Comparison of ENCODE assay signal across 8 cellular contexts in the genomic region with DNA sequence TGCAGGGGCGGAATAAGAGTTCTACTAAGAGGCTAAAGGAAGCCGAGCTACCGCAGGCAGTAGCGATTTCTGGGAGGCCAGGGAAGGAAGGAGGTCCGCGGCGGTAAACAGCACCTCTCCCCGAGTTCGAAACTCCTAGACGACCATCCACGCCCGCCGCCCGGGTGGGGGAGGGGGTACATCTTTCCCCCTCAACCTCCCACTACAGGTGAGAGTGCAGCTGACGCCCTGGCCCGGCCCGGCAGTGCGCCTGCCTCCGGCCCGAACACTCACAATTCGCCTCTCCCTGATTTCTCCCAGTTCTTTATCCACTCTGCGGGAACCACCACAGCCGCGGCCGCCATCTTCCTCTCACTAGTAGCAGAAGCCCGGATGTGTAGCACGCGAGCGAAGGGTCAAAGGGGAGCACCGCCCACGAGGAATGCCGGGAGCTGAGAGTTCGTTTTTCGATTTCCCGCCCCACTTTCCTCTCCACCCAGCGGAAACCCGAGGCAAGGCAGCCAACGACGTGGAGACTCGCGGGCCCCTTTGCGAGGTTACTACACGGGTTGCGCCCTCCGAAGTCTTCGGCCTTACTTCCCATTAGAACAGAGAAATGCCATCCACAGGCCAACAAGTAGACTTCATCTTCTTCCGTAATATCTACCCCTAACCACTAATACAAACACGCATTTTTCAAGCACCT. TPM values are rescaled to one million over a fixed set of nuclear protein-coding genes. Genes with fewer than 3 reads are reported as not detected.
DNase-seq lines count a peak whose midpoint lies in the region; TF ChIP-seq lines count a peak whose summit lies in the region.

A gene with protein sequence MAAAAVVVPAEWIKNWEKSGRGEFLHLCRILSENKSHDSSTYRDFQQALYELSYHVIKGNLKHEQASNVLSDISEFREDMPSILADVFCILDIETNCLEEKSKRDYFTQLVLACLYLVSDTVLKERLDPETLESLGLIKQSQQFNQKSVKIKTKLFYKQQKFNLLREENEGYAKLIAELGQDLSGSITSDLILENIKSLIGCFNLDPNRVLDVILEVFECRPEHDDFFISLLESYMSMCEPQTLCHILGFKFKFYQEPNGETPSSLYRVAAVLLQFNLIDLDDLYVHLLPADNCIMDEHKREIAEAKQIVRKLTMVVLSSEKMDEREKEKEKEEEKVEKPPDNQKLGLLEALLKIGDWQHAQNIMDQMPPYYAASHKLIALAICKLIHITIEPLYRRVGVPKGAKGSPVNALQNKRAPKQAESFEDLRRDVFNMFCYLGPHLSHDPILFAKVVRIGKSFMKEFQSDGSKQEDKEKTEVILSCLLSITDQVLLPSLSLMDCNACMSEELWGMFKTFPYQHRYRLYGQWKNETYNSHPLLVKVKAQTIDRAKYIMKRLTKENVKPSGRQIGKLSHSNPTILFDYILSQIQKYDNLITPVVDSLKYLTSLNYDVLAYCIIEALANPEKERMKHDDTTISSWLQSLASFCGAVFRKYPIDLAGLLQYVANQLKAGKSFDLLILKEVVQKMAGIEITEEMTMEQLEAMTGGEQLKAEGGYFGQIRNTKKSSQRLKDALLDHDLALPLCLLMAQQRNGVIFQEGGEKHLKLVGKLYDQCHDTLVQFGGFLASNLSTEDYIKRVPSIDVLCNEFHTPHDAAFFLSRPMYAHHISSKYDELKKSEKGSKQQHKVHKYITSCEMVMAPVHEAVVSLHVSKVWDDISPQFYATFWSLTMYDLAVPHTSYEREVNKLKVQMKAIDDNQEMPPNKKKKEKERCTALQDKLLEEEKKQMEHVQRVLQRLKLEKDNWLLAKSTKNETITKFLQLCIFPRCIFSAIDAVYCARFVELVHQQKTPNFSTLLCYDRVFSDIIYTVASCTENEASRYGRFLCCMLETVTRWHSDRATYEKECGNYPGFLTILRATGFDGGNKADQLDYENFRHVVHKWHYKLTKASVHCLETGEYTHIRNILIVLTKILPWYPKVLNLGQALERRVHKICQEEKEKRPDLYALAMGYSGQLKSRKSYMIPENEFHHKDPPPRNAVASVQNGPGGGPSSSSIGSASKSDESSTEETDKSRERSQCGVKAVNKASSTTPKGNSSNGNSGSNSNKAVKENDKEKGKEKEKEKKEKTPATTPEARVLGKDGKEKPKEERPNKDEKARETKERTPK (N-terminal part only) (minus strand): TSS at position 374 of the 685 bp plus-strand sequence. CDS start 30 bp downstream, at position 344.

- H2AFZ ChIP-seq in MM.1S (ENCODE audit: low read length) (peak within 1 kb of the TSS; percentile 52), neuron (ENCODE audit: low read depth, low read length) (peak within 1 kb of the TSS; percentile 37)

- no peaks in the 10 kb centered on the region for H3F3A ChIP-seq in MM.1S (ENCODE audit: insufficient read depth, low read length)

- peaks cover 51% of the 10 kb centered on the region for H3K79me2 ChIP-seq in MM.1S (ENCODE audit: low read length)

- H3K27ac ChIP-seq in MM.1S (ENCODE audit: low read length) (peak within 1 kb of the TSS; percentile 47; the same call in 1 of the 2 replicates), SJCRH30 (peak within 1 kb of the TSS; percentile 90), subcutaneous abdominal adipose tissue (ENCODE audit: low read depth, low read length) (peak within 1 kb of the TSS; percentile 82)

- TF ChIP-seq CTCF in MM.1S (IDR thresholded peaks at IDR 0.05; ENCODE audit: low read length): peak; percentile 21

- H3K4me1 ChIP-seq in HAP-1 (peaks cover 31% of the 10 kb centered on the region), MM.1S (ENCODE audit: low read length) (no peaks in the 10 kb centered on the region), SJCRH30 (peaks cover 18% of the 10 kb centered on the region), neuron (ENCODE audit: insufficient read depth, low read length) (peaks cover 5% of the 10 kb centered on the region), subcutaneous abdominal adipose tissue (ENCODE audit: control insufficient read depth in 5 of 5, insufficient read depth in 5 of 5, low read length in 5 of 5) (peaks cover 0 to 16% (median 11%) of the 10 kb centered on the region in 5 donors)

- H3K4me3 ChIP-seq in HAP-1: peak within 1 kb of the TSS; percentile 92
- H3K4me3 ChIP-seq in MM.1S (ENCODE audit: low read length): peak within 1 kb of the TSS; percentile 79
- peak within 1 kb of the TSS; percentile 97 for H3K4me3 ChIP-seq in SJCRH30
- peak within 1 kb of the TSS; percentile 92 for H3K4me3 ChIP-seq in neuron (ENCODE audit: low read length)
- H3K4me3 ChIP-seq in subcutaneous abdominal adipose tissue (ENCODE audit: low read depth in 1 of 5, low read length in 5 of 5): peak within 1 kb of the TSS; percentile 85 to 94 (median 87)

- H3K36me3 ChIP-seq in HAP-1 (replicated peaks) (peaks cover 6% of the 10 kb centered on the region), MM.1S (replicated peaks; ENCODE audit: insufficient read depth, low read length) (no peaks in the 10 kb centered on the region), SJCRH30 (peaks cover 26% of the 10 kb centered on the region), neuron (ENCODE audit: insufficient read depth, low read length) (no peaks in the 10 kb centered on the region), subcutaneous abdominal adipose tissue (ENCODE audit: control insufficient read depth in 5 of 5, insufficient read depth in 5 of 5, low read length in 5 of 5) (no peaks in the 10 kb centered on the region)

- in situ Hi-C loops in HAP-1 (cut with MboI; ENCODE audit: low sequenced_read_pairs): no loop called here

- peak; percentile 71 for DNase-seq in GF-D8 (lab: John Stamatoyannopoulos, UW)
- peak; percentile 92 to 96 for DNase-seq in HAP-1 (ENCODE audit: low spot score in 2 of 2)
- DNase-seq in MM.1S: peak; percentile 82
- peak; percentile 95 to 97 for DNase-seq in SJCRH30
- DNase-seq in activated naive CD4-positive, alpha-beta T cell (lab: John Stamatoyannopoulos, UW): peak; percentile 8 to 63 (median 46)
- peak; percentile 79 for DNase-seq in foreskin melanocyte

- H3K9me3 ChIP-seq in HAP-1 (peaks cover 4% of the 10 kb centered on the region; the same call in 1 of the 2 replicates), MM.1S (replicated peaks; ENCODE audit: insufficient read depth, low read length) (no peaks in the 10 kb centered on the region), SJCRH30 (replicated peaks) (no peaks in the 10 kb centered on the region), neuron (ENCODE audit: low read length) (no peaks in the 10 kb centered on the region), subcutaneous abdominal adipose tissue (ENCODE audit: control insufficient read depth in 5 of 5, low read length in 5 of 5) (peaks cover 0 to 6% (median 0%) of the 10 kb centered on the region in 5 donors)

- H4K20me1 ChIP-seq in MM.1S (ENCODE audit: insufficient read depth, low read length): no peaks in the 10 kb centered on the region

- no peaks in the 10 kb centered on the region for H3K9me2 ChIP-seq in MM.1S (replicated peaks; ENCODE audit: insufficient read depth, low read length)

- H3K27me3 ChIP-seq in HAP-1 (ENCODE audit: low read depth) (no peaks in the 10 kb centered on the region), MM.1S (replicated peaks; ENCODE audit: insufficient read depth, low read length) (no peaks in the 10 kb centered on the region), SJCRH30 (no peaks in the 10 kb centered on the region), neuron (ENCODE audit: insufficient read depth, low read length) (no peaks in the 10 kb centered on the region), subcutaneous abdominal adipose tissue (ENCODE audit: control insufficient read depth in 5 of 5, insufficient read depth in 4 of 5, low read length in 5 of 5) (no peaks in the 10 kb centered on the region)

- H3K4me2 ChIP-seq in MM.1S (ENCODE audit: low read depth, low read length): peak within 1 kb of the TSS; percentile 64

- H3K9ac ChIP-seq in MM.1S (ENCODE audit: low read length): peak within 1 kb of the TSS; percentile 81
- H3K9ac ChIP-seq in subcutaneous abdominal adipose tissue (ENCODE audit: low read length in 5 of 5): peak within 1 kb of the TSS; percentile 29 to 83 (median 77)

RNA-seq across cellular contexts. Expression of the gene that starts here (rescaled TPM):
- total RNA-seq in SJCRH30 (2014; rRNA removed; shearing (Covaris generic)): 141 and 195 TPM in 2 replicates

Comparison
In these comparisons a context has a peak if more than half of its experiments do, and no peak if none do; other contexts are left out.
1. Peak in every context shown above with its lines: DNase-seq, H3K4me3 ChIP-seq and H3K27ac ChIP-seq.
2. DNase-seq: peak in every context shown above with its lines; median percentile 96 in SJCRH30; 94 in HAP-1; 82 in MM.1S; 79 in foreskin melanocyte; 71 in GF-D8; 46 in activated naive CD4-positive, alpha-beta T cell.